Comparison of ENCODE assay signal across 17 cellular contexts in genomic region chr1:86998727-86999126, GRCh38.
A peak's percentile ranks its signal among the peaks of the same experiment; 100 is the strongest.
DNase-seq lines count a peak whose midpoint lies in the region; ATAC-seq, FAIRE-seq and TF ChIP-seq lines count a peak whose summit lies in the region.
"Had no signal": no experiment of that assay in that cellular context is flagged by ENCODE, and none has a peak within 500 bp of the region (broad histone marks: within the 10 kb centered on the region; RNA-seq: fewer than 3 reads in every experiment).

No MANE protein-coding gene starts in this region.

- H3K27ac ChIP-seq in RWPE1 = no peak overlapping the region

- H3K27me3 Mint-ChIP-seq in activated naive CD8-positive, alpha-beta T cell treated with anti-CD3 and anti-CD28 coated beads, Interleukin-2, amount 50 U/mL, for 24 hours = no peaks in the 10 kb centered on the region
- no peaks in the 10 kb centered on the region for H3K27me3 Mint-ChIP-seq in activated naive CD8-positive, alpha-beta T cell treated with anti-CD3 and anti-CD28 coated beads for 36 hours
- H3K27me3 Mint-ChIP-seq: CD4-positive, CD25-positive, alpha-beta regulatory T cell had no signal

- intact Hi-C loops in left ventricle myocardium superior (cut with micrococcal nuclease) = no loop called here

- H3K36me3 ChIP-seq in bronchial epithelial cell (ENCODE audit: control insufficient read depth, insufficient read depth, low read length) = no peaks in the 10 kb centered on the region

- H3K9me3 Mint-ChIP-seq in activated naive CD8-positive, alpha-beta T cell treated with anti-CD3 and anti-CD28 coated beads, Interleukin-2, amount 50 U/mL, for 24 hours = no peaks in the 10 kb centered on the region
- H3K9me3 Mint-ChIP-seq in activated naive CD8-positive, alpha-beta T cell treated with anti-CD3 and anti-CD28 coated beads for 36 hours = peaks cover 2% of the 10 kb centered on the region

- TF ChIP-seq CTCF in RWPE1 (conservative IDR thresholded peaks at IDR 0.05; ENCODE audit: low read depth) (no peak), bronchial epithelial cell (IDR thresholded peaks at IDR 0.05; ENCODE audit: insufficient read depth, low read length, severe bottlenecking) (no peak)

- POLR2A ChIA-PET in RWPE1 (lab: Yijun Ruan, JAX; ENCODE audit: low non-redundant PET) = no interaction called here

- DNase-seq in activated naive CD8-positive, alpha-beta T cell treated with anti-CD3 and anti-CD28 coated beads, Interleukin-2, amount 50 U/mL, for 24 hours = no peak
- DNase-seq in activated naive CD8-positive, alpha-beta T cell treated with anti-CD3 and anti-CD28 coated beads for 36 hours = no peak
- DNase-seq in RWPE1 (ENCODE audit: low spot score) = peak; percentile 3
- peak; percentile 70 for DNase-seq in bronchial epithelial cell (ENCODE audit: low read depth)
- DNase-seq in stimulated activated naive CD8-positive, alpha-beta T cell treated with anti-CD3 and anti-CD28 coated beads, Interleukin-15, Interleukin-2, amounts not matched to agents 100 U/mL and 50 U/mL, for 24 hours = no peak
- no peak for DNase-seq in activated naive CD4-positive, alpha-beta T cell (lab: John Stamatoyannopoulos, UW)
- DNase-seq in left ventricle myocardium superior = no peak
- no peak for DNase-seq in Ammon's horn (ENCODE audit: low spot score)
- DNase-seq: ACHN; AML-193; CD4-positive, CD25-positive, alpha-beta regulatory T cell; NCI-H1417 treated with DMSO at 0.1 percent for 48 hours; NCI-H1930; NCI-H69; OCI-M1; RPMI8226 had no signal

- H3K27ac Mint-ChIP-seq in activated naive CD8-positive, alpha-beta T cell treated with anti-CD3 and anti-CD28 coated beads, Interleukin-2, amount 50 U/mL, for 24 hours = no peak overlapping the region
- H3K27ac Mint-ChIP-seq in activated naive CD8-positive, alpha-beta T cell treated with anti-CD3 and anti-CD28 coated beads for 36 hours = no peak overlapping the region
- H3K27ac Mint-ChIP-seq: CD4-positive, CD25-positive, alpha-beta regulatory T cell had no signal

- peak; percentile 61 for ATAC-seq in activated naive CD8-positive, alpha-beta T cell treated with anti-CD3 and anti-CD28 coated beads, Interleukin-2, amount 50 U/mL, for 24 hours
- peak; percentile 46 for ATAC-seq in stimulated activated naive CD8-positive, alpha-beta T cell treated with anti-CD3 and anti-CD28 coated beads, Interleukin-15, Interleukin-2, amounts not matched to agents 100 U/mL and 50 U/mL, for 24 hours
- ATAC-seq in left ventricle myocardium superior = no peak
- ATAC-seq: HCT116 had no signal

- H3K36me3 Mint-ChIP-seq in activated naive CD8-positive, alpha-beta T cell treated with anti-CD3 and anti-CD28 coated beads, Interleukin-2, amount 50 U/mL, for 24 hours (ENCODE audit: low read depth) = peaks cover 10% of the 10 kb centered on the region
- H3K36me3 Mint-ChIP-seq in activated naive CD8-positive, alpha-beta T cell treated with anti-CD3 and anti-CD28 coated beads for 36 hours = peaks cover 6% of the 10 kb centered on the region

- CTCF ChIA-PET in RWPE1 (lab: Yijun Ruan, JAX) = no interaction called here

- peaks cover 17% of the 10 kb centered on the region for H3K4me1 Mint-ChIP-seq in activated naive CD8-positive, alpha-beta T cell treated with anti-CD3 and anti-CD28 coated beads, Interleukin-2, amount 50 U/mL, for 24 hours
- H3K4me1 Mint-ChIP-seq in activated naive CD8-positive, alpha-beta T cell treated with anti-CD3 and anti-CD28 coated beads for 36 hours = peaks cover 18% of the 10 kb centered on the region

- H3K27me3 ChIP-seq in bronchial epithelial cell (ENCODE audit: control insufficient read depth, insufficient read depth, low read length) = no peaks in the 10 kb centered on the region

- no peak for FAIRE-seq in bronchial epithelial cell (lab: Jason Lieb, UNC)

- H3K4me3 Mint-ChIP-seq in activated naive CD8-positive, alpha-beta T cell treated with anti-CD3 and anti-CD28 coated beads, Interleukin-2, amount 50 U/mL, for 24 hours = no peak overlapping the region
- H3K4me3 Mint-ChIP-seq in activated naive CD8-positive, alpha-beta T cell treated with anti-CD3 and anti-CD28 coated beads for 36 hours = no peak overlapping the region
- H3K4me3 Mint-ChIP-seq: CD4-positive, CD25-positive, alpha-beta regulatory T cell had no signal

- no peak overlapping the region for H3K4me3 ChIP-seq in bronchial epithelial cell (ENCODE audit: low read depth, low read length)

Comparison
In these comparisons a context has a peak if more than half of its experiments do, and no peak if none do; other contexts are left out.
1. DNase-seq: peak in RWPE1 (single experiment) and bronchial epithelial cell (single experiment); none in activated naive CD8-positive, alpha-beta T cell treated with anti-CD3 and anti-CD28 coated beads, Interleukin-2, amount 50 U/mL, for 24 hours (single experiment), activated naive CD8-positive, alpha-beta T cell treated with anti-CD3 and anti-CD28 coated beads for 36 hours (single experiment), stimulated activated naive CD8-positive, alpha-beta T cell treated with anti-CD3 and anti-CD28 coated beads, Interleukin-15, Interleukin-2, amounts not matched to agents 100 U/mL and 50 U/mL, for 24 hours (single experiment), activated naive CD4-positive, alpha-beta T cell (0 of 4), left ventricle myocardium superior (single experiment) and Ammon's horn (single experiment).